ENCODE assay signal across 12 cellular contexts in genomic region chr17:65131946-65132345, GRCh38. TPM values are rescaled to one million over a fixed set of nuclear protein-coding genes. Genes with fewer than 3 reads are reported as not detected.
DNase-seq lines count a peak whose midpoint lies in the region; FAIRE-seq and TF ChIP-seq lines count a peak whose summit lies in the region.
"Had no signal": no experiment of that assay in that cellular context is flagged by ENCODE, and none has a peak within 500 bp of the region (broad histone marks: within the 10 kb centered on the region; RNA-seq: fewer than 3 reads in every experiment).

No MANE protein-coding gene starts in this region.

- H3K9me3 ChIP-seq in liver (ENCODE audit: control insufficient read depth in 4 of 4, low read length in 3 of 4): no peaks in the 10 kb centered on the region

- H3K9ac ChIP-seq in liver (ENCODE audit: low read depth in 1 of 2, low read length in 2 of 2): peak overlapping the region in 1 of 2 donors; percentile 28

- H3K27me3 ChIP-seq in brain microvascular endothelial cell (replicated peaks) (no peaks in the 10 kb centered on the region), liver (ENCODE audit: control insufficient read depth in 4 of 4, insufficient read depth in 4 of 4, low read length in 3 of 4) (no peaks in the 10 kb centered on the region)

- H3K27ac Mint-ChIP-seq in activated T-helper 1 cell treated with anti-CD3 and anti-CD28 coated beads, Interleukin-12 subunit alpha, Interleukin-12 subunit beta, Interleukin-2, Interleukin-4 antibody, amounts not matched to agents 30 ng/mL and 10 ng/mL and 1 ng/mL, durations not matched to agents 14 hours and 24 hours and 36 hours: no peak overlapping the region
- H3K27ac Mint-ChIP-seq: activated CD4-positive, alpha-beta T cell treated with anti-CD3 and anti-CD28 coated beads, Interleukin-2, amount 10 ng/mL, durations not matched to agents 24 days and 14 days; activated T-cell treated with anti-CD3 and anti-CD28 coated beads, Interleukin-2, amount 50 U/mL, for 72 hours; naive B cell; type B pancreatic cell had no signal

- intact Hi-C loops in activated T-helper 1 cell treated with anti-CD3 and anti-CD28 coated beads, Interleukin-12 subunit alpha, Interleukin-12 subunit beta, Interleukin-2, Interleukin-4 antibody, amounts not matched to agents 30 ng/mL and 10 ng/mL and 1 ng/mL, durations not matched to agents 14 hours and 24 hours and 36 hours (cut with micrococcal nuclease): no loop called here

- H3K27ac ChIP-seq in brain microvascular endothelial cell (no peak overlapping the region), liver (ENCODE audit: low read depth in 1 of 2, low read length in 2 of 2) (peak overlapping the region; percentile 68 to 94)

- H3K9me3 Mint-ChIP-seq in activated T-helper 1 cell treated with anti-CD3 and anti-CD28 coated beads, Interleukin-12 subunit alpha, Interleukin-12 subunit beta, Interleukin-2, Interleukin-4 antibody, amounts not matched to agents 30 ng/mL and 10 ng/mL and 1 ng/mL, durations not matched to agents 14 hours and 24 hours and 36 hours: no peaks in the 10 kb centered on the region
- H3K9me3 Mint-ChIP-seq: activated CD4-positive, alpha-beta T cell treated with anti-CD3 and anti-CD28 coated beads, Interleukin-2, amount 10 ng/mL, durations not matched to agents 24 days and 14 days; activated T-cell treated with anti-CD3 and anti-CD28 coated beads, Interleukin-2, amount 50 U/mL, for 72 hours; naive B cell; type B pancreatic cell had no signal

- DNase-seq in AG10803 (ENCODE audit: low read depth) (peak; percentile 82), HTR-8/SVneo (ENCODE audit: insufficient read length, low spot score) (no peak), brain microvascular endothelial cell (peak; percentile 47), GDM1 (lab: John Stamatoyannopoulos, UW) (no peak), NCI-H2081 treated with DMSO at 0.1 percent for 48 hours (lab: John Stamatoyannopoulos, UW) (no peak), SW480 (ENCODE audit: low spot score) (no peak)
- DNase-seq in activated T-helper 1 cell treated with anti-CD3 and anti-CD28 coated beads, Interleukin-12 subunit alpha, Interleukin-12 subunit beta, Interleukin-2, Interleukin-4 antibody, amounts not matched to agents 30 ng/mL and 10 ng/mL and 1 ng/mL, durations not matched to agents 14 hours and 24 hours and 36 hours (ENCODE audit: low spot score): no peak
- DNase-seq: activated CD4-positive, alpha-beta T cell treated with anti-CD3 and anti-CD28 coated beads, Interleukin-2, amount 10 ng/mL, durations not matched to agents 24 days and 14 days; activated T-cell treated with anti-CD3 and anti-CD28 coated beads, Interleukin-2, amount 50 U/mL, for 72 hours; naive B cell had no signal

- H3K4me3 Mint-ChIP-seq in activated T-helper 1 cell treated with anti-CD3 and anti-CD28 coated beads, Interleukin-12 subunit alpha, Interleukin-12 subunit beta, Interleukin-2, Interleukin-4 antibody, amounts not matched to agents 30 ng/mL and 10 ng/mL and 1 ng/mL, durations not matched to agents 14 hours and 24 hours and 36 hours: no peak overlapping the region
- H3K4me3 Mint-ChIP-seq: activated CD4-positive, alpha-beta T cell treated with anti-CD3 and anti-CD28 coated beads, Interleukin-2, amount 10 ng/mL, durations not matched to agents 24 days and 14 days; activated T-cell treated with anti-CD3 and anti-CD28 coated beads, Interleukin-2, amount 50 U/mL, for 72 hours; naive B cell; type B pancreatic cell had no signal

- in situ Hi-C loops in brain microvascular endothelial cell (cut with HindIII; ENCODE audit: low pct_ligation_motif_present, low sequenced_read_pairs): no loop called here

- peak in 1 of 2 donors; percentile 58 for TF ChIP-seq RAD21 in liver (IDR thresholded peaks at IDR 0.05)

- H3K36me3 Mint-ChIP-seq in activated T-helper 1 cell treated with anti-CD3 and anti-CD28 coated beads, Interleukin-12 subunit alpha, Interleukin-12 subunit beta, Interleukin-2, Interleukin-4 antibody, amounts not matched to agents 30 ng/mL and 10 ng/mL and 1 ng/mL, durations not matched to agents 14 hours and 24 hours and 36 hours (ENCODE audit: low read depth): peaks cover 1% of the 10 kb centered on the region
- H3K36me3 Mint-ChIP-seq: naive B cell, type B pancreatic cell had no signal

- H3K4me3 ChIP-seq in AG10803 (ENCODE audit: low read length) (no peak overlapping the region), brain microvascular endothelial cell (ENCODE audit: low read depth, low read length) (no peak overlapping the region), liver (ENCODE audit: low read depth in 1 of 3, low read length in 3 of 3) (no peak overlapping the region)

- TF ChIP-seq CTCF in AG10803 (conservative IDR thresholded peaks at IDR 0.05; ENCODE audit: low read length): no peak
- no peak for TF ChIP-seq CTCF in brain microvascular endothelial cell (IDR thresholded peaks at IDR 0.05; ENCODE audit: low read depth, low read length, missing control alignments)
- no peak for TF ChIP-seq CTCF in liver (IDR thresholded peaks at IDR 0.05; ENCODE audit: low read depth, low read length, missing input control)

- H3K4me1 ChIP-seq in liver (ENCODE audit: control insufficient read depth in 4 of 4, insufficient read depth in 4 of 4, low read length in 3 of 4): peaks cover 5 to 27% (median 8%) of the 10 kb centered on the region in 4 donors

- H3K36me3 ChIP-seq in brain microvascular endothelial cell (replicated peaks): no peaks in the 10 kb centered on the region
- no peaks in the 10 kb centered on the region for H3K36me3 ChIP-seq in liver (ENCODE audit: control insufficient read depth in 4 of 4, insufficient read depth in 3 of 4, low read depth in 1 of 4, low read length in 3 of 4)

- peaks cover 23% of the 10 kb centered on the region for H3K27me3 Mint-ChIP-seq in activated T-helper 1 cell treated with anti-CD3 and anti-CD28 coated beads, Interleukin-12 subunit alpha, Interleukin-12 subunit beta, Interleukin-2, Interleukin-4 antibody, amounts not matched to agents 30 ng/mL and 10 ng/mL and 1 ng/mL, durations not matched to agents 14 hours and 24 hours and 36 hours (ENCODE audit: insufficient read depth)

- peaks cover 5% of the 10 kb centered on the region for H3K4me1 Mint-ChIP-seq in activated T-helper 1 cell treated with anti-CD3 and anti-CD28 coated beads, Interleukin-12 subunit alpha, Interleukin-12 subunit beta, Interleukin-2, Interleukin-4 antibody, amounts not matched to agents 30 ng/mL and 10 ng/mL and 1 ng/mL, durations not matched to agents 14 hours and 24 hours and 36 hours (ENCODE audit: low read depth)

- WGBS in liver: 37% methylated on average over 5 of the region's 5 CpGs

- peak; percentile 54 for FAIRE-seq in HTR-8/SVneo (lab: Jason Lieb, UNC)

TF ChIP-seq in liver, 16 proteins besides CTCF, POLR2A, EP300 and RAD21 (continues in another document):
- TF ChIP-seq GABPA (IDR thresholded peaks at IDR 0.05 in 1 of 2, conservative IDR thresholded peaks at IDR 0.05 in 1 of 2) (peak; percentile 10 to 54), REST (IDR thresholded peaks at IDR 0.05) (peak; percentile 90), JUND (IDR thresholded peaks at IDR 0.05) (peak; percentile 87 to 93), FOXA2 (IDR thresholded peaks at IDR 0.05) (peak; percentile 78), YY1 (IDR thresholded peaks at IDR 0.05) (peak; percentile 92), MAX (IDR thresholded peaks at IDR 0.05) (peak; percentile 89)
- TF ChIP-seq, protein P1, sequence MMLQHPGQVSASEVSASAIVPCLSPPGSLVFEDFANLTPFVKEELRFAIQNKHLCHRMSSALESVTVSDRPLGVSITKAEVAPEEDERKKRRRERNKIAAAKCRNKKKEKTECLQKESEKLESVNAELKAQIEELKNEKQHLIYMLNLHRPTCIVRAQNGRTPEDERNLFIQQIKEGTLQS (IDR thresholded peaks at IDR 0.05): peak; percentile 79

RNA-seq across cellular contexts. Expression of gene RGS9, which starts 5.2 kb away (rescaled TPM):
- total RNA-seq in liver: 1 to 10 TPM; 1.6 to 2.7 TPM
- polyA plus RNA-seq in liver: 1 to 10 TPM; 1.0 to 4.0 TPM
- 1.1 and 1.8 TPM in 2 replicates for total RNA-seq in activated T-helper 1 cell treated with anti-CD3 and anti-CD28 coated beads, Interleukin-12 subunit alpha, Interleukin-12 subunit beta, Interleukin-2, Interleukin-4 antibody, amounts not matched to agents 30 ng/mL and 10 ng/mL and 1 ng/mL, durations not matched to agents 14 hours and 24 hours and 36 hours

Comparison
In these comparisons a context has a peak if more than half of its experiments do, and no peak if none do; other contexts are left out.
1. DNase-seq: peak in AG10803 (single experiment) and brain microvascular endothelial cell (single experiment); none in HTR-8/SVneo (single experiment), GDM1 (single experiment), NCI-H2081 treated with DMSO at 0.1 percent for 48 hours (single experiment), SW480 (single experiment) and activated T-helper 1 cell treated with anti-CD3 and anti-CD28 coated beads, Interleukin-12 subunit alpha, Interleukin-12 subunit beta, Interleukin-2, Interleukin-4 antibody, amounts not matched to agents 30 ng/mL and 10 ng/mL and 1 ng/mL, durations not matched to agents 14 hours and 24 hours and 36 hours (single experiment).